8 cellular contexts compared by ENCODE assay signal in the genomic region with DNA sequence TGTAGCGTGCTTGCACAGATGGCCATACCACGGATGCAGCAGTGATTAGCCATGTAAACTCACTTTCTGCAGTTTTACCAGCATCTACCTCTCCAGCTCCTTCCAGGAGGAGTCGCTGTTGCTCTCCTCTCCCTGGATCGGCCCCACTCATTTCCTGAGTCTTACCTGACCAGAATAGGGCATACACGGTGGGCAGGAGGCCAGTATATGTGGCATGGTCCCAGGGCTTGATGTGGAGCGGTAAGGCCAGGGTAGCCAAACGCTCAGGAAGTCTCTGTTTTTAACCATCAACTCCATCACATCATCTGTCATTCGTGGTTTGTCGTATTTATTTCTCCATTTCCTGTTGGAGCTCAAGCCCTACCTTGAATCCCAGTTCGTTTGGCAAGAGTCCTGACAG.
A peak's percentile ranks its signal among the peaks of the same experiment; 100 is the strongest.
DNase-seq lines count a peak whose midpoint lies in the region; ATAC-seq, FAIRE-seq and TF ChIP-seq lines count a peak whose summit lies in the region.

No MANE protein-coding gene starts in this region.

- H2AFZ ChIP-seq in GM12878 (ENCODE audit: control insufficient read depth, low read depth, low read length) (no peak overlapping the region), mesenchymal stem cell (ENCODE audit: low read depth, low read length) (no peak overlapping the region)

- H4K91ac ChIP-seq in mesenchymal stem cell (ENCODE audit: low read length), result peak overlapping the region; percentile 43

- no peak overlapping the region for H3K14ac ChIP-seq in mesenchymal stem cell (ENCODE audit: low read length in 2 of 2)

- peak overlapping the region in 1 of 2 experiments; percentile 40 for H2BK12ac ChIP-seq in mesenchymal stem cell (ENCODE audit: low read length in 2 of 2)

- no TSS peak for BruUV-seq in GM12878 (replicated peaks; lab: Mats Ljungman, UMichigan)

- no peaks in the 10 kb centered on the region for H3K79me1 ChIP-seq in mesenchymal stem cell (replicated peaks; ENCODE audit: low read length, poor library complexity, severe bottlenecking)

- H3K9ac ChIP-seq in GM12878 (ENCODE audit: control insufficient read depth, insufficient read depth, low read length) (no peak overlapping the region), mesenchymal stem cell (ENCODE audit: low read length) (no peak overlapping the region)

- SMC1A ChIA-PET in GM12878 (lab: Charles Lee; ENCODE audit: uncharacterized antibody, unreplicated experiment), result interaction anchor here (1.0 to 1.9 kb wide), 5 partner anchors 17 to 1331 kb away, joined by 3 to 15 read pairs (median 4); no protein-coding TSS in a partner anchor

- no peak overlapping the region for H2BK120ac ChIP-seq in mesenchymal stem cell (ENCODE audit: low read depth, low read length)

- no peaks in the 10 kb centered on the region for H3K27me3 ChIP-seq in MG63
- no peaks in the 10 kb centered on the region; a peak in 2 of 4 replicates for H3K27me3 ChIP-seq in GM12878 (replicated peaks in 1 of 2; ENCODE audit: control insufficient read depth in 2 of 2, insufficient read depth in 2 of 2, low read length in 1 of 2)
- no peaks in the 10 kb centered on the region for H3K27me3 ChIP-seq in mesenchymal stem cell (ENCODE audit: control insufficient read depth in 1 of 2, insufficient read depth in 1 of 2, low read length in 2 of 2)

- no peak overlapping the region for H2BK5ac ChIP-seq in mesenchymal stem cell (ENCODE audit: low read depth, low read length, poor library complexity, severe bottlenecking)

- peak; percentile 11 for DNase-seq in activated T-cell treated with anti-CD3 and anti-CD28 coated beads for 24 hours (ENCODE audit: low read depth)
- DNase-seq in activated T-cell treated with anti-CD3 and anti-CD28 coated beads, Interleukin-2, amount 50 U/mL, for 4 hours, result no peak
- peak; percentile 9 for DNase-seq in MG63
- DNase-seq in GM12878 (ENCODE audit: low read depth, low spot score), result no peak
- DNase-seq in mesenchymal stem cell, result peak; percentile 47
- no peak for DNase-seq in AML-193 (lab: John Stamatoyannopoulos, UW)
- DNase-seq in DMS114 treated with DMSO at 0.1 percent for 48 hours (lab: John Stamatoyannopoulos, UW; ENCODE audit: unreplicated experiment), result no peak
- no peak for DNase-seq in cerebellar nuclear complex (lab: John Stamatoyannopoulos, UW)

- in situ Hi-C loops in GM12878 (cut with MboI), result loop anchor here (10.0 kb wide), 1 partner anchor 1206 kb away; no protein-coding TSS in a partner anchor

- no peaks in the 10 kb centered on the region for H3K9me3 Mint-ChIP-seq in activated T-cell treated with anti-CD3 and anti-CD28 coated beads, Interleukin-2, amount 50 U/mL, for 4 hours

- no peaks in the 10 kb centered on the region for H3K79me2 ChIP-seq in GM12878 (ENCODE audit: control insufficient read depth, insufficient read depth, low read length)

- intact Hi-C loops in GM12878 (cut with micrococcal nuclease; ENCODE audit: unreplicated experiment), result loop anchor here (10.0 kb wide), 1 partner anchor 1426 kb away; no protein-coding TSS in a partner anchor

- H3K4me1 Mint-ChIP-seq in activated T-cell treated with anti-CD3 and anti-CD28 coated beads, Interleukin-2, amount 50 U/mL, for 4 hours (ENCODE audit: low read depth), result peaks cover 3% of the 10 kb centered on the region

- peak; percentile 49 for TF ChIP-seq RAD21 in GM12878 (IDR thresholded peaks at IDR 0.05; ENCODE audit: insufficient read depth, low read depth, low read length)

- no peak for TF ChIP-seq EP300 in GM12878 (IDR thresholded peaks at IDR 0.05; ENCODE audit: borderline replicate concordance in 1 of 2, control insufficient read depth in 1 of 2, low read depth in 2 of 2, low read length in 2 of 2)

- H3K4me3 ChIP-seq in MG63, result no peak overlapping the region
- H3K4me3 ChIP-seq in GM12878, result no peak overlapping the region
- no peak overlapping the region for H3K4me3 ChIP-seq in mesenchymal stem cell (ENCODE audit: insufficient read depth in 1 of 2, low read depth in 1 of 2, low read length in 2 of 2)

- RAD21 ChIA-PET in GM12878 (lab: Charles Lee; ENCODE audit: unreplicated experiment), result interaction anchor here (0.6 to 3.6 kb wide), 4 partner anchors 90 to 1206 kb away, joined by 3 to 26 read pairs (median 3); no protein-coding TSS in a partner anchor

- no peak for FAIRE-seq in GM12878 (lab: Jason Lieb, UNC)

- H3K27me3 Mint-ChIP-seq in activated T-cell treated with anti-CD3 and anti-CD28 coated beads, Interleukin-2, amount 50 U/mL, for 4 hours (ENCODE audit: low read depth), result no peaks in the 10 kb centered on the region

- no peaks in the 10 kb centered on the region for H3K36me3 ChIP-seq in MG63
- no peaks in the 10 kb centered on the region for H3K36me3 ChIP-seq in GM12878 (ENCODE audit: control insufficient read depth in 2 of 2, insufficient read depth in 2 of 2, low read length in 1 of 2)
- no peaks in the 10 kb centered on the region for H3K36me3 ChIP-seq in mesenchymal stem cell (ENCODE audit: control insufficient read depth in 1 of 2, insufficient read depth in 2 of 2, low read depth in 1 of 2, low read length in 2 of 2)

- H3K4me1 ChIP-seq in GM12878 (ENCODE audit: control insufficient read depth, insufficient read depth, low read length) (no peaks in the 10 kb centered on the region), mesenchymal stem cell (ENCODE audit: control insufficient read depth, insufficient read depth, low read depth, low read length) (peaks cover 6% of the 10 kb centered on the region)

- WGBS in GM12878 (ENCODE audit: insufficient coverage, insufficient replicate concordance, low lambda C conversion rate, missing lambda C conversion rate), result 30% methylated on average over 10 of the region's 10 CpGs
- 43% methylated on average over 10 of the region's 10 CpGs for WGBS in mesenchymal stem cell

- ATAC-seq in activated T-cell treated with anti-CD3 and anti-CD28 coated beads, Interleukin-2, amount 50 U/mL, for 4 hours, result no peak
- peak; percentile 82 for ATAC-seq in GM12878

- CTCF ChIA-PET in GM12878 (lab: Yijun Ruan, JAX), result interaction anchor here (0.6 to 3.7 kb wide), 10 partner anchors 9 to 1331 kb away, joined by 3 to 49 read pairs (median 4); no protein-coding TSS in a partner anchor

- peak; percentile 48 to 60 (median 57) for TF ChIP-seq CTCF in GM12878 (IDR thresholded peaks at IDR 0.05 in 2 of 3, conservative IDR thresholded peaks at IDR 0.05 in 1 of 3; ENCODE audit: control insufficient read depth in 2 of 3, extremely low read depth in 1 of 3, insufficient read depth in 1 of 3, low read depth in 3 of 3, low read length in 3 of 3)

- H3K18ac ChIP-seq in mesenchymal stem cell (ENCODE audit: low read depth in 1 of 2, low read length in 2 of 2), result no peak overlapping the region

- H3K23ac ChIP-seq in mesenchymal stem cell (ENCODE audit: low read length in 2 of 2), result no peak overlapping the region

- H4K20me1 ChIP-seq in GM12878 (ENCODE audit: control insufficient read depth, insufficient read depth), result no peaks in the 10 kb centered on the region

- H3K4me3 Mint-ChIP-seq in activated T-cell treated with anti-CD3 and anti-CD28 coated beads, Interleukin-2, amount 50 U/mL, for 4 hours, result no peak overlapping the region

- no peak overlapping the region for H3K27ac ChIP-seq in GM12878 (ENCODE audit: control insufficient read depth, insufficient read depth)
- no peak overlapping the region for H3K27ac ChIP-seq in mesenchymal stem cell (ENCODE audit: low read length, poor library complexity, severe bottlenecking)

- TF ChIP-seq POLR2A in GM12878 (IDR thresholded peaks at IDR 0.05; ENCODE audit: low read depth, low read length), result no peak

- H3K4ac ChIP-seq in mesenchymal stem cell (ENCODE audit: low read depth in 1 of 2, low read length in 2 of 2), result no peak overlapping the region

- H3K36me3 Mint-ChIP-seq in activated T-cell treated with anti-CD3 and anti-CD28 coated beads, Interleukin-2, amount 50 U/mL, for 4 hours (ENCODE audit: insufficient read depth), result no peaks in the 10 kb centered on the region

- POLR2A ChIA-PET in GM12878 (lab: Charles Lee), result interaction anchor here (0.9 kb wide), 1 partner anchor 1206 kb away, joined by 3 read pairs; no protein-coding TSS in a partner anchor

- no peak overlapping the region for H4K8ac ChIP-seq in mesenchymal stem cell (ENCODE audit: low read length)

- no peak overlapping the region for H2AK5ac ChIP-seq in mesenchymal stem cell (ENCODE audit: low read length, severe bottlenecking)

- H3K4me2 ChIP-seq in GM12878 (ENCODE audit: control insufficient read depth, insufficient read depth) (no peak overlapping the region), mesenchymal stem cell (ENCODE audit: low read length, poor library complexity, severe bottlenecking) (no peak overlapping the region)

- H3K9me3 ChIP-seq in MG63 (no peaks in the 10 kb centered on the region), GM12878 (replicated peaks; ENCODE audit: control insufficient read depth, insufficient read depth, low read length) (no peaks in the 10 kb centered on the region), mesenchymal stem cell (ENCODE audit: control insufficient read depth, low read length) (no peaks in the 10 kb centered on the region)

- H2BK15ac ChIP-seq in mesenchymal stem cell (ENCODE audit: low read depth, poor library complexity, severe bottlenecking), result no peak overlapping the region

TF ChIP-seq in GM12878, 131 proteins besides CTCF, POLR2A, EP300 and RAD21:
- TF ChIP-seq SMAD5 (IDR thresholded peaks at IDR 0.05; ENCODE audit: low read depth) (no peak), RUNX3 (IDR thresholded peaks at IDR 0.05; ENCODE audit: low read length) (0 out of 2 replicates have a peak, but pooled peaks have one; percentile 5), BACH1 (IDR thresholded peaks at IDR 0.05; ENCODE audit: borderline replicate concordance) (no peak), SMC3 (IDR thresholded peaks at IDR 0.05; ENCODE audit: borderline replicate concordance, low read length) (peak; percentile 46; the same call in 1 of the 2 replicates), RFX5 (IDR thresholded peaks at IDR 0.05; ENCODE audit: low read depth, low read length) (no peak), MTA2 (IDR thresholded peaks at IDR 0.05; ENCODE audit: low read depth) (no peak), MEF2A (IDR thresholded peaks at IDR 0.05; ENCODE audit: insufficient read depth, low read depth, low read length) (no peak)

Comparison
In these comparisons a context has a peak if more than half of its experiments do, and no peak if none do; other contexts are left out.
1. DNase-seq: peak in activated T-cell treated with anti-CD3 and anti-CD28 coated beads for 24 hours (single experiment), MG63 (single experiment) and mesenchymal stem cell (single experiment); none in activated T-cell treated with anti-CD3 and anti-CD28 coated beads, Interleukin-2, amount 50 U/mL, for 4 hours (single experiment), GM12878 (single experiment), AML-193 (0 of 2), DMS114 treated with DMSO at 0.1 percent for 48 hours (single experiment) and cerebellar nuclear complex (0 of 2).